In genomic region chr9:35102769-35103659, GRCh38 we compare ENCODE assay signal across 1 cellular context.
TF ChIP-seq lines count a peak whose summit lies in the region.

A gene with protein sequence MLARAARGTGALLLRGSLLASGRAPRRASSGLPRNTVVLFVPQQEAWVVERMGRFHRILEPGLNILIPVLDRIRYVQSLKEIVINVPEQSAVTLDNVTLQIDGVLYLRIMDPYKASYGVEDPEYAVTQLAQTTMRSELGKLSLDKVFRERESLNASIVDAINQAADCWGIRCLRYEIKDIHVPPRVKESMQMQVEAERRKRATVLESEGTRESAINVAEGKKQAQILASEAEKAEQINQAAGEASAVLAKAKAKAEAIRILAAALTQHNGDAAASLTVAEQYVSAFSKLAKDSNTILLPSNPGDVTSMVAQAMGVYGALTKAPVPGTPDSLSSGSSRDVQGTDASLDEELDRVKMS (minus strand): TSS chr9:35103131. CDS start chr9:35103094, 37 bp downstream.

TF ChIP-seq in HepG2, 621 proteins besides CTCF, POLR2A, EP300 and RAD21 (continued from another document and continues in another):
- TF ChIP-seq, protein P1, sequence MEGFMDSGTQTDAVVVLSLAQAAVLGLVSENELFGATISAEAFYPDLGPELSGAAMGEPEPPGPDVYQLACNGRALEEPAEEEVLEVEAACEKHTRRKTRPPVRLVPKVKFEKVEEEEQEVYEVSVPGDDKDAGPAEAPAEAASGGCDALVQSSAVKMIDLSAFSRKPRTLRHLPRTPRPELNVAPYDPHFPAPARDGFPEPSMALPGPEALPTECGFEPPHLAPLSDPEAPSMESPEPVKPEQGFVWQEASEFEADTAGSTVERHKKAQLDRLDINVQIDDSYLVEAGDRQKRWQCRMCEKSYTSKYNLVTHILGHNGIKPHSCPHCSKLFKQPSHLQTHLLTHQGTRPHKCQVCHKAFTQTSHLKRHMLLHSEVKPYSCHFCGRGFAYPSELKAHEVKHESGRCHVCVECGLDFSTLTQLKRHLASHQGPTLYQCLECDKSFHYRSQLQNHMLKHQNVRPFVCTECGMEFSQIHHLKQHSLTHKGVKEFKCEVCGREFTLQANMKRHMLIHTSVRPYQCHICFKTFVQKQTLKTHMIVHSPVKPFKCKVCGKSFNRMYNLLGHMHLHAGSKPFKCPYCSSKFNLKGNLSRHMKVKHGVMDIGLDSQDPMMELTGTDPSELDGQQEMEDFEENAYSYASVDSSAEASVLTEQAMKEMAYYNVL (CRISPR knock-in tag; IDR thresholded peaks at IDR 0.05; ENCODE audit: borderline replicate concordance): no peak
- TF ChIP-seq RARG (CRISPR knock-in tag; IDR thresholded peaks at IDR 0.05; ENCODE audit: low read depth): no peak
- no peak for TF ChIP-seq ZKSCAN8 (CRISPR knock-in tag; IDR thresholded peaks at IDR 0.05; ENCODE audit: borderline replicate concordance)
- peak; percentile 58; the same call in 1 of the 2 replicates for TF ChIP-seq ZXDC (CRISPR knock-in tag; IDR thresholded peaks at IDR 0.05)
- TF ChIP-seq, protein P2, sequence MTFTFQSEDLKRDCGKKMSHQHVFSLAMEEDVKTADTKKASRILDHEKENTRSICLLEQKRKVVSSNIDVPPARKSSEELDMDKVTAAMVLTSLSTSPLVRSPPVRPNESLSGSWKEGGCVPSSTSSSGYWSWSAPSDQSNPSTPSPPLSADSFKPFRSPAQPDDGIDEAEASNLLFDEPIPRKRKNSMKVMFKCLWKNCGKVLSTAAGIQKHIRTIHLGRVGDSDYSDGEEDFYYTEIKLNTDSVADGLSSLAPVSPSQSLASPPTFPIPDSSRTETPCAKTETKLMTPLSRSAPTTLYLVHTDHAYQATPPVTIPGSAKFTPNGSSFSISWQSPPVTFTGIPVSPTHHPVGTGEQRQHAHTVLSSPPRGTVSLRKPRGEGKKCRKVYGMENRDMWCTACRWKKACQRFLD (CRISPR knock-in tag; IDR thresholded peaks at IDR 0.05; ENCODE audit: borderline replicate concordance): no peak
- TF ChIP-seq, protein P3, sequence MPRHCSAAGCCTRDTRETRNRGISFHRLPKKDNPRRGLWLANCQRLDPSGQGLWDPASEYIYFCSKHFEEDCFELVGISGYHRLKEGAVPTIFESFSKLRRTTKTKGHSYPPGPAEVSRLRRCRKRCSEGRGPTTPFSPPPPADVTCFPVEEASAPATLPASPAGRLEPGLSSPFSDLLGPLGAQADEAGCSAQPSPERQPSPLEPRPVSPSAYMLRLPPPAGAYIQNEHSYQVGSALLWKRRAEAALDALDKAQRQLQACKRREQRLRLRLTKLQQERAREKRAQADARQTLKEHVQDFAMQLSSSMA (CRISPR knock-in tag; IDR thresholded peaks at IDR 0.05): peak; percentile 87
- TF ChIP-seq RXRB (CRISPR knock-in tag; IDR thresholded peaks at IDR 0.05; ENCODE audit: borderline replicate concordance): peak; percentile 79
- no peak for TF ChIP-seq ZKSCAN1 (IDR thresholded peaks at IDR 0.05; ENCODE audit: low read length)
- TF ChIP-seq SALL1 (CRISPR knock-in tag; IDR thresholded peaks at IDR 0.05): peak; percentile 88
- TF ChIP-seq, protein P4, sequence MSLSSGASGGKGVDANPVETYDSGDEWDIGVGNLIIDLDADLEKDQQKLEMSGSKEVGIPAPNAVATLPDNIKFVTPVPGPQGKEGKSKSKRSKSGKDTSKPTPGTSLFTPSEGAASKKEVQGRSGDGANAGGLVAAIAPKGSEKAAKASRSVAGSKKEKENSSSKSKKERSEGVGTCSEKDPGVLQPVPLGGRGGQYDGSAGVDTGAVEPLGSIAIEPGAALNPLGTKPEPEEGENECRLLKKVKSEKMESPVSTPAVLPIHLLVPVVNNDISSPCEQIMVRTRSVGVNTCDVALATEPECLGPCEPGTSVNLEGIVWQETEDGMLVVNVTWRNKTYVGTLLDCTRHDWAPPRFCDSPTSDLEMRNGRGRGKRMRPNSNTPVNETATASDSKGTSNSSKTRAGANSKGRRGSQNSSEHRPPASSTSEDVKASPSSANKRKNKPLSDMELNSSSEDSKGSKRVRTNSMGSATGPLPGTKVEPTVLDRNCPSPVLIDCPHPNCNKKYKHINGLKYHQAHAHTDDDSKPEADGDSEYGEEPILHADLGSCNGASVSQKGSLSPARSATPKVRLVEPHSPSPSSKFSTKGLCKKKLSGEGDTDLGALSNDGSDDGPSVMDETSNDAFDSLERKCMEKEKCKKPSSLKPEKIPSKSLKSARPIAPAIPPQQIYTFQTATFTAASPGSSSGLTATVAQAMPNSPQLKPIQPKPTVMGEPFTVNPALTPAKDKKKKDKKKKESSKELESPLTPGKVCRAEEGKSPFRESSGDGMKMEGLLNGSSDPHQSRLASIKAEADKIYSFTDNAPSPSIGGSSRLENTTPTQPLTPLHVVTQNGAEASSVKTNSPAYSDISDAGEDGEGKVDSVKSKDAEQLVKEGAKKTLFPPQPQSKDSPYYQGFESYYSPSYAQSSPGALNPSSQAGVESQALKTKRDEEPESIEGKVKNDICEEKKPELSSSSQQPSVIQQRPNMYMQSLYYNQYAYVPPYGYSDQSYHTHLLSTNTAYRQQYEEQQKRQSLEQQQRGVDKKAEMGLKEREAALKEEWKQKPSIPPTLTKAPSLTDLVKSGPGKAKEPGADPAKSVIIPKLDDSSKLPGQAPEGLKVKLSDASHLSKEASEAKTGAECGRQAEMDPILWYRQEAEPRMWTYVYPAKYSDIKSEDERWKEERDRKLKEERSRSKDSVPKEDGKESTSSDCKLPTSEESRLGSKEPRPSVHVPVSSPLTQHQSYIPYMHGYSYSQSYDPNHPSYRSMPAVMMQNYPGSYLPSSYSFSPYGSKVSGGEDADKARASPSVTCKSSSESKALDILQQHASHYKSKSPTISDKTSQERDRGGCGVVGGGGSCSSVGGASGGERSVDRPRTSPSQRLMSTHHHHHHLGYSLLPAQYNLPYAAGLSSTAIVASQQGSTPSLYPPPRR (CRISPR knock-in tag; IDR thresholded peaks at IDR 0.05; ENCODE audit: borderline replicate concordance): no peak
- 0 out of 2 replicates have a peak, but pooled peaks have one; percentile 67 for TF ChIP-seq EED (CRISPR knock-in tag; IDR thresholded peaks at IDR 0.05)
- peak; percentile 65 for TF ChIP-seq ZNF501 (CRISPR knock-in tag; IDR thresholded peaks at IDR 0.05)
- 0 out of 2 replicates have a peak, but pooled peaks have one; percentile 26 for TF ChIP-seq DNMT3B (CRISPR knock-in tag; conservative IDR thresholded peaks at IDR 0.05)
- peak in 1 of 2 experiments; percentile 64; a peak in 2 of 4 replicates for TF ChIP-seq ATF4 (CRISPR knock-in tag; IDR thresholded peaks at IDR 0.05)
- 0 out of 2 replicates have a peak, but pooled peaks have one; percentile 27 for TF ChIP-seq RERE (CRISPR knock-in tag; IDR thresholded peaks at IDR 0.05; ENCODE audit: low read depth)
- TF ChIP-seq ZNF557 (CRISPR knock-in tag; IDR thresholded peaks at IDR 0.05): 0 out of 2 replicates have a peak, but pooled peaks have one; percentile 41
- peak; percentile 74 for TF ChIP-seq PHF5A (CRISPR knock-in tag; IDR thresholded peaks at IDR 0.05; ENCODE audit: low read depth, unreplicated experiment)
- TF ChIP-seq RAD51 (IDR thresholded peaks at IDR 0.05; ENCODE audit: borderline replicate concordance): no peak
- peak; percentile 96 for TF ChIP-seq ZNF766 (CRISPR knock-in tag; IDR thresholded peaks at IDR 0.05; ENCODE audit: borderline replicate concordance)
- TF ChIP-seq HMGA1 (CRISPR knock-in tag; conservative IDR thresholded peaks at IDR 0.05): no peak
- no peak for TF ChIP-seq ZNF546 (CRISPR knock-in tag; conservative IDR thresholded peaks at IDR 0.05)
- peak; percentile 48; the same call in 1 of the 2 replicates for TF ChIP-seq SRF (IDR thresholded peaks at IDR 0.05; ENCODE audit: low read depth, low read length)
- no peak for TF ChIP-seq ZNF616 (CRISPR knock-in tag; IDR thresholded peaks at IDR 0.05; ENCODE audit: low read depth)
- TF ChIP-seq HMG20B (CRISPR knock-in tag; conservative IDR thresholded peaks at IDR 0.05): 0 out of 2 replicates have a peak, but pooled peaks have one; percentile 46
- no peak for TF ChIP-seq DPF2 (CRISPR knock-in tag; IDR thresholded peaks at IDR 0.05; ENCODE audit: borderline replicate concordance, low read depth)
- no peak for TF ChIP-seq ZNF207 (IDR thresholded peaks at IDR 0.05; ENCODE audit: borderline replicate concordance)
- TF ChIP-seq NR1H2 (CRISPR knock-in tag; IDR thresholded peaks at IDR 0.05; ENCODE audit: borderline replicate concordance, low read depth): no peak
- no peak for TF ChIP-seq ZSCAN29 (CRISPR knock-in tag; conservative IDR thresholded peaks at IDR 0.05)
- TF ChIP-seq GMEB1 (CRISPR knock-in tag; IDR thresholded peaks at IDR 0.05; ENCODE audit: borderline replicate concordance): peak; percentile 84
- TF ChIP-seq ATF1 (CRISPR knock-in tag; IDR thresholded peaks at IDR 0.05): peak; percentile 58; the same call in 1 of the 2 replicates
